ENCODE assay signal across 18 cellular contexts in the genomic region with DNA sequence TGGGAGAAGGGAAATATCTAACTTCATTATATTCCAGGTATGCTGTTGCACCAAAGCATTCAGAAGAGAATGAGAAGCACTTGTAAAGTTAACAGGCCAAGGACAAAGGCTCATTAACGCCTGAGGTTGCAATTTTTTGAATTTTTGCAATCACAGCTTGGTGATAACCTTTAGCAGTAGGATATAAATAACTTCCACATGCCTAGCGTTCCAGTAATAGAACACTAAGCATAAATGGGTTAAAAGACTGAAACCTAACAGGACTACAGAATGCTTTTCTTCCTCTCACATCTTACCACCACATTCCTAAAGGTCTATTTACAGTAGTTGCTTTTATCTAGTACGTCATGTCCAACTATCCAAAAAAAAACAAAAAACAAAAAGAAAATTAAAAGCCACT. TPM values are rescaled to one million over a fixed set of nuclear protein-coding genes. Genes with fewer than 3 reads are reported as not detected.
DNase-seq lines count a peak whose midpoint lies in the region; ATAC-seq and TF ChIP-seq lines count a peak whose summit lies in the region.
"Had no signal": no experiment of that assay in that cellular context is flagged by ENCODE, and none has a peak within 500 bp of the region (broad histone marks: within the 10 kb centered on the region; RNA-seq: fewer than 3 reads in every experiment).

No MANE protein-coding gene starts in this region.

- H3K27me3 Mint-ChIP-seq in stimulated activated memory B cell treated with anti-CD40 and anti-IgM and Interleukin-4, amounts not matched to agents 10 μg/mL and 1 μg/mL and 100 μg/mL, for 72 hours: no peaks in the 10 kb centered on the region

- H3K9me3 Mint-ChIP-seq in stimulated activated memory B cell treated with anti-CD40 and anti-IgM and Interleukin-4, amounts not matched to agents 10 μg/mL and 1 μg/mL and 100 μg/mL, for 72 hours: peaks cover 4% of the 10 kb centered on the region

- no peak overlapping the region for H3K4me3 ChIP-seq in body of pancreas
- H3K4me3 ChIP-seq in hepatocyte: no peak overlapping the region
- H3K4me3 ChIP-seq in aorta (ENCODE audit: low read length in 2 of 2): no peak overlapping the region

- no peaks in the 10 kb centered on the region for H3K9me3 ChIP-seq in body of pancreas
- H3K9me3 ChIP-seq in hepatocyte (ENCODE audit: low read depth): no peaks in the 10 kb centered on the region
- no peaks in the 10 kb centered on the region for H3K9me3 ChIP-seq in aorta (ENCODE audit: control insufficient read depth, low read length)

- H3K27ac ChIP-seq in body of pancreas: peak overlapping the region in 2 of 4 donors; percentile 10 to 28
- H3K27ac ChIP-seq in hepatocyte: peak overlapping the region; percentile 36
- peak overlapping the region in 1 of 2 donors; percentile 60 for H3K27ac ChIP-seq in aorta (ENCODE audit: low read depth in 1 of 2, low read length in 2 of 2)

- peak overlapping the region; percentile 12 for H3K27ac Mint-ChIP-seq in stimulated activated memory B cell treated with anti-CD40 and anti-IgM and Interleukin-4, amounts not matched to agents 10 μg/mL and 1 μg/mL and 100 μg/mL, for 72 hours
- H3K27ac Mint-ChIP-seq: activated naive CD4-positive, alpha-beta T cell treated with anti-CD3 and anti-CD28 coated beads, Interleukin-2, amount 50 U/mL, for 72 hours had no signal

- no peak for TF ChIP-seq POLR2A in body of pancreas (IDR thresholded peaks at IDR 0.05)

- H3K36me3 ChIP-seq in body of pancreas (replicated peaks in 1 of 2; ENCODE audit: insufficient read depth in 1 of 2, low read depth in 2 of 2) (no peaks in the 10 kb centered on the region), hepatocyte (replicated peaks; ENCODE audit: insufficient read depth, low read depth) (no peaks in the 10 kb centered on the region), aorta (ENCODE audit: control insufficient read depth in 1 of 2, insufficient read depth in 2 of 2, low read length in 1 of 2) (no peaks in the 10 kb centered on the region)

- H3K4me1 ChIP-seq in body of pancreas: peaks cover 9% of the 10 kb centered on the region
- peaks cover 10% of the 10 kb centered on the region for H3K4me1 ChIP-seq in hepatocyte (ENCODE audit: insufficient read depth)
- peaks cover 3 to 5% of the 10 kb centered on the region in 2 donors for H3K4me1 ChIP-seq in aorta (ENCODE audit: control insufficient read depth in 1 of 2, insufficient read depth in 2 of 2, low read length in 2 of 2)

- H3K36me3 Mint-ChIP-seq in stimulated activated memory B cell treated with anti-CD40 and anti-IgM and Interleukin-4, amounts not matched to agents 10 μg/mL and 1 μg/mL and 100 μg/mL, for 72 hours: peaks cover 7% of the 10 kb centered on the region

- no peak overlapping the region for H3K4me3 Mint-ChIP-seq in stimulated activated memory B cell treated with anti-CD40 and anti-IgM and Interleukin-4, amounts not matched to agents 10 μg/mL and 1 μg/mL and 100 μg/mL, for 72 hours

- intact Hi-C loops in body of pancreas (cut with DNase I): no loop called here
- intact Hi-C loops in aorta (cut with DNase I): loop anchor here (5.0 to 10.0 kb wide), 2 partner anchors 153 to 480 kb away; no protein-coding TSS in a partner anchor

- DNase-seq in LHCN-M2 (ENCODE audit: low read depth) (peak; percentile 5), body of pancreas (no peak), hepatocyte (ENCODE audit: low spot score) (no peak), aorta (no peak)
- no peak for DNase-seq in activated CD4-positive, alpha-beta T cell treated with anti-CD3 and anti-CD28 coated beads, Interleukin-2, amount 50 U/mL, for 48 hours
- no peak for DNase-seq in activated CD4-positive, alpha-beta T cell treated with anti-CD3 and anti-CD28 coated beads, Interleukin-2, amount 50 U/mL, for 4 hours
- DNase-seq: activated CD4-positive, alpha-beta T cell treated with anti-CD3 and anti-CD28 coated beads for 1 hour; C1 segment of cervical spinal cord; cortex of kidney; DMS79; glutamatergic neuron; KBM-7; kidney; NCI-H1417; posterior cingulate gyrus; SHP77 had no signal

- H3K4me2 ChIP-seq in hepatocyte: peak overlapping the region; percentile 32

- no peaks in the 10 kb centered on the region for H3K27me3 ChIP-seq in body of pancreas
- no peaks in the 10 kb centered on the region for H3K27me3 ChIP-seq in hepatocyte
- no peaks in the 10 kb centered on the region for H3K27me3 ChIP-seq in aorta (ENCODE audit: control insufficient read depth in 1 of 2, insufficient read depth in 2 of 2, low read length in 1 of 2)

- peak; percentile 42 for ATAC-seq in body of pancreas
- ATAC-seq in stimulated activated memory B cell treated with anti-CD40 and anti-IgM and Interleukin-4, amounts not matched to agents 10 μg/mL and 1 μg/mL and 100 μg/mL, for 72 hours: no peak
- ATAC-seq in aorta (ENCODE audit: low FRiP score): no peak
- ATAC-seq: activated naive CD4-positive, alpha-beta T cell treated with anti-CD3 and anti-CD28 coated beads, Interleukin-2, amount 50 U/mL, for 72 hours had no signal

- 22 to 31% methylated on average over 3 of the region's 3 CpGs for WGBS in body of pancreas, 2 donors
- 47% methylated on average over 3 of the region's 3 CpGs for WGBS in hepatocyte (ENCODE audit: low lambda C conversion rate, missing lambda C conversion rate)
- WGBS in aorta, 2 donors: 4 to 9% methylated on average over 3 of the region's 3 CpGs

- H4K20me1 ChIP-seq in hepatocyte (ENCODE audit: insufficient read depth, poor library complexity, severe bottlenecking): no peaks in the 10 kb centered on the region

- no peak for TF ChIP-seq CTCF in body of pancreas (IDR thresholded peaks at IDR 0.05)
- no peak for TF ChIP-seq CTCF in hepatocyte (IDR thresholded peaks at IDR 0.05; ENCODE audit: poor library complexity)

- peaks cover 8% of the 10 kb centered on the region for H3K79me2 ChIP-seq in hepatocyte

- peaks cover 52% of the 10 kb centered on the region for H3K4me1 Mint-ChIP-seq in stimulated activated memory B cell treated with anti-CD40 and anti-IgM and Interleukin-4, amounts not matched to agents 10 μg/mL and 1 μg/mL and 100 μg/mL, for 72 hours

- H3K9me2 ChIP-seq in hepatocyte (replicated peaks; ENCODE audit: insufficient read depth): no peaks in the 10 kb centered on the region

- no peak overlapping the region for H2AFZ ChIP-seq in hepatocyte

RNA-seq across cellular contexts. Expression of a gene that starts 57.4 kb away (rescaled TPM):
- total RNA-seq in LHCN-M2 (2014; rRNA removed) (0.19 and 0.23 TPM in 2 replicates), body of pancreas (under 1 TPM; 0.26 to 0.33 TPM), hepatocyte (0.72 and 0.77 TPM in 2 replicates), aorta (under 1 TPM; 0.39 to 0.63 TPM)
- polyA plus RNA-seq in LHCN-M2 (2012): 0.06 TPM
- polyA plus RNA-seq in hepatocyte (0.15 TPM in 1 of 2 replicates, not detected in the other), aorta (not detected)
